18 cellular contexts compared by ENCODE assay signal in genomic region chr11:134911514-134912180, GRCh38.
DNase-seq lines count a peak whose midpoint lies in the region; ATAC-seq and TF ChIP-seq lines count a peak whose summit lies in the region.
"Had no signal": no experiment of that assay in that cellular context is flagged by ENCODE, and none has a peak within 500 bp of the region (broad histone marks: within the 10 kb centered on the region; RNA-seq: fewer than 3 reads in every experiment).

No MANE protein-coding gene starts in this region.

- H3K9me3 ChIP-seq in mucosa of descending colon: no peaks in the 10 kb centered on the region
- H3K9me3 ChIP-seq: MG63 had no signal

- DNase-seq in NCI-H1417 (lab: John Stamatoyannopoulos, UW): peak in 2 of 3 experiments; percentile 11 to 35
- no peak for DNase-seq in NCI-H1417 treated with DMSO at 0.1 percent for 48 hours (lab: John Stamatoyannopoulos, UW)
- DNase-seq in DMS53 treated with DMSO at 0.1 percent for 48 hours (lab: John Stamatoyannopoulos, UW; ENCODE audit: unreplicated experiment): peak; percentile 84
- DNase-seq in NCI-H774 (lab: John Stamatoyannopoulos, UW): peak; percentile 16
- DNase-seq in mucosa of descending colon: peak in 2 of 3 donors; percentile 39 to 66
- DNase-seq in NCI-H510A (lab: John Stamatoyannopoulos, UW): no peak
- DNase-seq: CD4-positive, CD25-positive, alpha-beta regulatory T cell; DMS79 treated with DMSO at 0.1 percent for 48 hours; H9; KG1; MG63; NCI-H1092; NCI-H1694; NCI-H2171; OCI-M1; SHP77 treated with DMSO at 0.1 percent for 48 hours had no signal

- H3K36me3 ChIP-seq in mucosa of descending colon (ENCODE audit: low read depth): no peaks in the 10 kb centered on the region
- H3K36me3 ChIP-seq: MG63 had no signal

- intact Hi-C loops in mucosa of descending colon (cut with DNase I, micrococcal nuclease): no loop called here

- H3K4me1 ChIP-seq in mucosa of descending colon (ENCODE audit: low read depth): no peaks in the 10 kb centered on the region

- no peak overlapping the region for H3K4me3 ChIP-seq in mucosa of descending colon
- H3K4me3 ChIP-seq: MG63 had no signal

- TF ChIP-seq CTCF in mucosa of descending colon (IDR thresholded peaks at IDR 0.05): no peak

- ATAC-seq in mucosa of descending colon (peak; percentile 72), HG02571 (IDR thresholded peaks at IDR 0.05; ENCODE audit: unreplicated experiment) (no peak), HG02678 (IDR thresholded peaks at IDR 0.05; ENCODE audit: unreplicated experiment) (no peak)

Comparison
In these comparisons a context has a peak if more than half of its experiments do, and no peak if none do; other contexts are left out.
1. DNase-seq: peak in NCI-H1417 (2 of 3), DMS53 treated with DMSO at 0.1 percent for 48 hours (single experiment), NCI-H774 (single experiment) and mucosa of descending colon (2 of 3); none in NCI-H1417 treated with DMSO at 0.1 percent for 48 hours (single experiment) and NCI-H510A (single experiment).